In genomic region chr21:28737671-28738279, GRCh38 we compare ENCODE assay signal across 13 cellular contexts.
A peak's percentile ranks its signal among the peaks of the same experiment; 100 is the strongest.
DNase-seq lines count a peak whose midpoint lies in the region; ATAC-seq and TF ChIP-seq lines count a peak whose summit lies in the region.
"Had no signal": no experiment of that assay in that cellular context is flagged by ENCODE, and none has a peak within 500 bp of the region (broad histone marks: within the 10 kb centered on the region; RNA-seq: fewer than 3 reads in every experiment).

No MANE protein-coding gene starts in this region.

- peaks cover 14% of the 10 kb centered on the region for H3K4me1 ChIP-seq in adipocyte (ENCODE audit: control insufficient read depth, insufficient read depth, low read length)
- H3K4me1 ChIP-seq in naive thymus-derived CD4-positive, alpha-beta T cell (ENCODE audit: control insufficient read depth in 2 of 2, insufficient read depth in 2 of 2, low read length in 2 of 2) = no peaks in the 10 kb centered on the region

- POLR2A ChIA-PET in naive thymus-derived CD4-positive, alpha-beta T cell (lab: Charles Lee) = no interaction called here

- no peak overlapping the region for H3K4me3 ChIP-seq in adipocyte (ENCODE audit: low read length)
- no peak overlapping the region for H3K4me3 ChIP-seq in naive thymus-derived CD4-positive, alpha-beta T cell (ENCODE audit: low read length)
- H3K4me3 ChIP-seq: BLaER1 had no signal

- no peak overlapping the region for H3K9ac ChIP-seq in adipocyte (ENCODE audit: low read length)
- H3K9ac ChIP-seq: BLaER1 had no signal

- ATAC-seq in left ventricle myocardium superior = peak; percentile 91
- no peak for ATAC-seq in naive thymus-derived CD4-positive, alpha-beta T cell
- no peak for ATAC-seq in HG03135 (IDR thresholded peaks at IDR 0.05; ENCODE audit: unreplicated experiment)

- H3K27ac ChIP-seq in naive thymus-derived CD4-positive, alpha-beta T cell (ENCODE audit: low read depth, low read length) = no peak overlapping the region
- H3K27ac ChIP-seq: BLaER1 had no signal

- no peak overlapping the region for H3K27ac Mint-ChIP-seq in naive thymus-derived CD4-positive, alpha-beta T cell

- no peak for TF ChIP-seq RAD21 in Ishikawa (IDR thresholded peaks at IDR 0.05; ENCODE audit: low read depth)

- H3K9me3 Mint-ChIP-seq in naive thymus-derived CD4-positive, alpha-beta T cell = no peaks in the 10 kb centered on the region
- H3K9me3 Mint-ChIP-seq: naive B cell had no signal

- peak; percentile 5 for DNase-seq in AG08395 (ENCODE audit: low spot score)
- DNase-seq in adipocyte (ENCODE audit: low read depth) = peak; percentile 15
- no peak for DNase-seq in left ventricle myocardium superior
- no peak for DNase-seq in NCI-H1694 treated with DMSO at 0.1 percent for 48 hours (lab: John Stamatoyannopoulos, UW)
- DNase-seq in naive thymus-derived CD4-positive, alpha-beta T cell = no peak
- no peak for DNase-seq in GOT3 (lab: John Stamatoyannopoulos, UW)
- DNase-seq: activated CD8-positive, alpha-beta memory T cell treated with anti-CD3 and anti-CD28 coated beads, Interleukin-2, amount 50 U/mL, for 4 hours; amygdala; naive B cell; NCI-H187 treated with DMSO at 0.1 percent for 48 hours had no signal

- H3K36me3 Mint-ChIP-seq in naive thymus-derived CD4-positive, alpha-beta T cell = peaks cover 5 to 14% (median 6%) of the 10 kb centered on the region in 5 donors

- H3K27me3 ChIP-seq in adipocyte (replicated peaks; ENCODE audit: control insufficient read depth, insufficient read depth, low read length) = no peaks in the 10 kb centered on the region
- H3K27me3 ChIP-seq in naive thymus-derived CD4-positive, alpha-beta T cell (ENCODE audit: control insufficient read depth in 2 of 2, insufficient read depth in 2 of 2, low read length in 2 of 2) = no peaks in the 10 kb centered on the region
- H3K27me3 ChIP-seq: BLaER1 had no signal

- H3K36me3 ChIP-seq in adipocyte (ENCODE audit: control insufficient read depth, insufficient read depth, low read length, severe bottlenecking) = no peaks in the 10 kb centered on the region
- no peaks in the 10 kb centered on the region for H3K36me3 ChIP-seq in naive thymus-derived CD4-positive, alpha-beta T cell (ENCODE audit: control insufficient read depth in 2 of 3, insufficient read depth in 3 of 3, low read length in 3 of 3)
- H3K36me3 ChIP-seq: BLaER1 had no signal

- CTCF ChIA-PET in naive thymus-derived CD4-positive, alpha-beta T cell (lab: Charles Lee) = interaction anchor here (4.1 kb wide), 1 partner anchor 8 kb away, joined by 22 read pairs; no protein-coding TSS in a partner anchor

- intact Hi-C loops in left ventricle myocardium superior (cut with micrococcal nuclease) = no loop called here
- intact Hi-C loops in naive thymus-derived CD4-positive, alpha-beta T cell (cut with micrococcal nuclease) = no loop called here

- no peaks in the 10 kb centered on the region for H3K27me3 Mint-ChIP-seq in naive thymus-derived CD4-positive, alpha-beta T cell
- H3K27me3 Mint-ChIP-seq: naive B cell had no signal

- no peak for TF ChIP-seq EP300 in Ishikawa (IDR thresholded peaks at IDR 0.05; ENCODE audit: borderline replicate concordance)

- no peak overlapping the region for H3K4me3 Mint-ChIP-seq in naive thymus-derived CD4-positive, alpha-beta T cell
- H3K4me3 Mint-ChIP-seq: naive B cell had no signal

- H3K9me3 ChIP-seq in adipocyte (ENCODE audit: control insufficient read depth, low read length) = no peaks in the 10 kb centered on the region
- no peaks in the 10 kb centered on the region for H3K9me3 ChIP-seq in naive thymus-derived CD4-positive, alpha-beta T cell (ENCODE audit: control insufficient read depth in 2 of 3, low read length in 3 of 3)

- H3K4me1 Mint-ChIP-seq in naive thymus-derived CD4-positive, alpha-beta T cell = peaks cover 0 to 7% (median 0%) of the 10 kb centered on the region in 7 donors
- H3K4me1 Mint-ChIP-seq: naive B cell had no signal

TF ChIP-seq in Ishikawa, 13 proteins besides CTCF, POLR2A, EP300 and RAD21:
- TF ChIP-seq NFIC (IDR thresholded peaks at IDR 0.05) (peak; percentile 49; the same call in 1 of the 2 replicates), CEBPB (IDR thresholded peaks at IDR 0.05) (no peak)

Comparison
In these comparisons a context has a peak if more than half of its experiments do, and no peak if none do; other contexts are left out.
1. DNase-seq: peak in AG08395 (single experiment) and adipocyte (single experiment); none in left ventricle myocardium superior (single experiment), NCI-H1694 treated with DMSO at 0.1 percent for 48 hours (single experiment), naive thymus-derived CD4-positive, alpha-beta T cell (0 of 9) and GOT3 (single experiment).